In the genomic region with DNA sequence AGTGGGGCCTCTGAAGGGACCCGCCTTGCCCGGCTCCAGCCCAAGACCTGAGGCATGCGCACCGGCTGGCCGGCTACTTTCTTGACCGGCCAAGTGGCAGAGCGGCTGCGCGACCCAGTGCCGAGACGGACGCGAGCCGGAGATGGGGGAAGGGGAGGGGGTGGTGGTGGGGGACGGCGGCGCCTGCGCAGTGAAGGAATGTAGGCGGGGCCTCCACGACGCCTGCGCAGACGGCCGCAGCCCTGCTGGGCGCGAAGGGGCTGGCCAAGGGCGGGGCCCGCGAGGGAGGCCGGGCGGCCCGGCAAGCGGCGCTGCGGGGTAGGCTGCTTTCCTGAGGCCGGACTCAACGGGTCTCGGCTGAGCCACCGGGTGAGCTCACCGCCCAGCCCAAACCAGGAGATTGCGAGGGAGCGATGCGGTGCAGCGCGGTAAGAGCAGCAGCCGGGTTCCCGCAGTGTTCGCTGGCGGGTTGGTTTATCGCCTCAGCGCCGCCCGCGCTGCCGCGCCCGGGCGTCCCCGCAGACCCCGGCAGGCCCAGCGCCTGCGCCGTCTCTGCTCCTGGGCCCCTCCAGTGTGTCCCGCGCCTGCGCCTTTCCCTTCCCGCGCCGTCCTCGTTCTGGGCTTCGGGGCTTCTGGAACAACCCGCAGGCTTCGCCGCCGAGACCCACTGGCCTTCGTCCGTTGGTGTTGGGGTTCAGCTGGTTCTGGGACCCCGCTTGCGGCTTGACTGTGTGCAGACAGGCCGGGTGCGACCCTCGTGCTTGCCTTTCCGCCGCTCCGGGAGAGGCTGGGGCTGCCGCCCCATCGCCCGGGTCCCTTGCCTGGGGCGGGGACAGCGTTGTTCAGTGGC, we compare ENCODE assay signal across 8 cellular contexts. TPM values are rescaled to one million over a fixed set of nuclear protein-coding genes. Genes with fewer than 3 reads are reported as not detected.
DNase-seq lines count a peak whose midpoint lies in the region; ATAC-seq and TF ChIP-seq lines count a peak whose summit lies in the region.

A gene with protein sequence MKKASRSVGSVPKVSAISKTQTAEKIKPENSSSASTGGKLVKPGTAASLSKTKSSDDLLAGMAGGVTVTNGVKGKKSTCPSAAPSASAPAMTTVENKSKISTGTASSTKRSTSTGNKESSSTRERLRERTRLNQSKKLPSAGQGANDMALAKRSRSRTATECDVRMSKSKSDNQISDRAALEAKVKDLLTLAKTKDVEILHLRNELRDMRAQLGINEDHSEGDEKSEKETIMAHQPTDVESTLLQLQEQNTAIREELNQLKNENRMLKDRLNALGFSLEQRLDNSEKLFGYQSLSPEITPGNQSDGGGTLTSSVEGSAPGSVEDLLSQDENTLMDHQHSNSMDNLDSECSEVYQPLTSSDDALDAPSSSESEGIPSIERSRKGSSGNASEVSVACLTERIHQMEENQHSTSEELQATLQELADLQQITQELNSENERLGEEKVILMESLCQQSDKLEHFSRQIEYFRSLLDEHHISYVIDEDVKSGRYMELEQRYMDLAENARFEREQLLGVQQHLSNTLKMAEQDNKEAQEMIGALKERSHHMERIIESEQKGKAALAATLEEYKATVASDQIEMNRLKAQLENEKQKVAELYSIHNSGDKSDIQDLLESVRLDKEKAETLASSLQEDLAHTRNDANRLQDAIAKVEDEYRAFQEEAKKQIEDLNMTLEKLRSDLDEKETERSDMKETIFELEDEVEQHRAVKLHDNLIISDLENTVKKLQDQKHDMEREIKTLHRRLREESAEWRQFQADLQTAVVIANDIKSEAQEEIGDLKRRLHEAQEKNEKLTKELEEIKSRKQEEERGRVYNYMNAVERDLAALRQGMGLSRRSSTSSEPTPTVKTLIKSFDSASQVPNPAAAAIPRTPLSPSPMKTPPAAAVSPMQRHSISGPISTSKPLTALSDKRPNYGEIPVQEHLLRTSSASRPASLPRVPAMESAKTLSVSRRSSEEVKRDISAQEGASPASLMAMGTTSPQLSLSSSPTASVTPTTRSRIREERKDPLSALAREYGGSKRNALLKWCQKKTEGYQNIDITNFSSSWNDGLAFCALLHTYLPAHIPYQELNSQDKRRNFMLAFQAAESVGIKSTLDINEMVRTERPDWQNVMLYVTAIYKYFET (plus strand): TSS at position 276 of the 850 bp plus-strand sequence. CDS start 31,401 bp downstream, outside the sequence.

- peaks cover 19% of the 10 kb centered on the region for H3K79me2 ChIP-seq in trophoblast cell (ENCODE audit: control insufficient read depth, insufficient read depth, low read length, poor library complexity)

- H3K9me3 ChIP-seq in trophoblast cell (ENCODE audit: insufficient read depth, low read depth, low read length) (no peaks in the 10 kb centered on the region), tibial nerve (no peaks in the 10 kb centered on the region)

- peaks cover 12% of the 10 kb centered on the region for H3K79me1 ChIP-seq in trophoblast cell (ENCODE audit: low read length)

- ATAC-seq in HG02759 (IDR thresholded peaks at IDR 0.05; ENCODE audit: unreplicated experiment) (peak; percentile 91), Right ventricle myocardium superior (ENCODE audit: poor library complexity) (peak; percentile 97)

- H3K36me3 ChIP-seq in trophoblast cell (ENCODE audit: control insufficient read depth in 1 of 2, insufficient read depth in 2 of 2, low read length in 2 of 2) (peaks cover 0 to 2% of the 10 kb centered on the region in 2 experiments), tibial nerve (no peaks in the 10 kb centered on the region)

- H3K4me1 ChIP-seq in trophoblast cell (ENCODE audit: control insufficient read depth in 1 of 2, insufficient read depth in 2 of 2, low read length in 2 of 2) (peaks cover 2 to 6% of the 10 kb centered on the region in 2 experiments), tibial nerve (peaks cover 0 to 35% (median 23%) of the 10 kb centered on the region in 4 donors)

- peak within 1 kb of the TSS; percentile 88 for H2BK5ac ChIP-seq in trophoblast cell (ENCODE audit: low read depth, low read length, poor library complexity)

- H3K14ac ChIP-seq in trophoblast cell (ENCODE audit: low read length) = peak within 1 kb of the TSS; percentile 95

- H3K4me2 ChIP-seq in trophoblast cell (ENCODE audit: low read length) = peak within 1 kb of the TSS; percentile 89

- TF ChIP-seq EP300 in tibial nerve (IDR thresholded peaks at IDR 0.05) = peak; percentile 41 to 93

- H2AK5ac ChIP-seq in trophoblast cell (ENCODE audit: low read length) = peak within 1 kb of the TSS; percentile 79

- TF ChIP-seq CTCF in GM12872 (IDR thresholded peaks at IDR 0.05; ENCODE audit: insufficient read depth, low read depth, low read length) = peak; percentile 15; the same call in 1 of the 3 replicates
- TF ChIP-seq CTCF in tibial nerve (IDR thresholded peaks at IDR 0.05) = peak in 2 of 5 experiments; percentile 31 to 53

- H3K9ac ChIP-seq in trophoblast cell (ENCODE audit: low read length) = peak within 1 kb of the TSS; percentile 95

- H3K23ac ChIP-seq in trophoblast cell (ENCODE audit: low read length) = no peak within 1 kb of the TSS

- H3K27me3 ChIP-seq in trophoblast cell (ENCODE audit: insufficient read depth, low read length) (no peaks in the 10 kb centered on the region), tibial nerve (no peaks in the 10 kb centered on the region)

- TF ChIP-seq POLR2A in tibial nerve (IDR thresholded peaks at IDR 0.05) = peak; percentile 92 to 98

- H4K8ac ChIP-seq in trophoblast cell (ENCODE audit: low read depth, low read length) = peak within 1 kb of the TSS; percentile 97

- peak within 1 kb of the TSS; percentile 87 for H3K4ac ChIP-seq in trophoblast cell (ENCODE audit: low read depth, low read length)

- peak within 1 kb of the TSS; percentile 89 for H3K18ac ChIP-seq in trophoblast cell (ENCODE audit: low read length)

- peak within 1 kb of the TSS; percentile 82 for H2BK120ac ChIP-seq in trophoblast cell (ENCODE audit: insufficient read depth, low read length, poor library complexity)

- WGBS in trophoblast cell (ENCODE audit: extremely low coverage, insufficient coverage, insufficient read length) = no CpG with 5 or more reads among the region's 90 CpGs
- WGBS in tibial nerve, 2 donors = 0 to 1% methylated on average over 43 to 47 of the region's 90 CpGs

- peak within 1 kb of the TSS; percentile 91 for H4K91ac ChIP-seq in trophoblast cell (ENCODE audit: low read depth, low read length)

- peak within 1 kb of the TSS; percentile 87 for H2AFZ ChIP-seq in trophoblast cell (ENCODE audit: insufficient read depth, low read length, poor library complexity)

- peak within 1 kb of the TSS; percentile 90 for H3K4me3 ChIP-seq in trophoblast cell (ENCODE audit: low read depth, low read length)
- H3K4me3 ChIP-seq in tibial nerve = peak within 1 kb of the TSS; percentile 64 to 99 (median 96)

- H4K12ac ChIP-seq in trophoblast cell (ENCODE audit: low read depth, low read length) = peak within 1 kb of the TSS; percentile 95

- peak within 1 kb of the TSS; percentile 97 for H2BK12ac ChIP-seq in trophoblast cell (ENCODE audit: low read length)

- intact Hi-C loops in Right ventricle myocardium superior (cut with DNase I) = no loop called here

- H3K27ac ChIP-seq in trophoblast cell (ENCODE audit: low read depth, low read length) (peak within 1 kb of the TSS; percentile 92), tibial nerve (peak within 1 kb of the TSS; percentile 65 to 98 (median 96))

- DNase-seq in NCI-H128 (lab: John Stamatoyannopoulos, UW; ENCODE audit: unreplicated experiment) (peak; percentile 66), SW 1271 (lab: John Stamatoyannopoulos, UW) (peak; percentile 55 to 79), Right ventricle myocardium superior (peak; percentile 96), trophoblast cell (peak; percentile 93 to 95), tibial nerve (ENCODE audit: low spot score in 2 of 2) (peak; percentile 85)
- DNase-seq in activated naive CD8-positive, alpha-beta T cell treated with anti-CD3 and anti-CD28 coated beads, Interleukin-2, amount 50 U/mL, for 16 hours (ENCODE audit: low read depth, low spot score) = peak; percentile 70

RNA-seq across cellular contexts. Expression of the gene that starts here (rescaled TPM):
- total RNA-seq in Right ventricle myocardium superior (41.1 TPM), tibial nerve (10 to 100 TPM; 42.2 to 45.1 (median 43.6) TPM)
- 28.4 and 30.4 TPM in 2 replicates for polyA plus RNA-seq in trophoblast cell (2013)

Comparison
In these comparisons a context has a peak if more than half of its experiments do, and no peak if none do; other contexts are left out.
1. Peak in every context shown above with its lines: DNase-seq, ATAC-seq, H3K4me3 ChIP-seq and H3K27ac ChIP-seq.